22 cellular contexts compared by ENCODE assay signal in genomic region chr12:58576965-58577364, GRCh38.
DNase-seq lines count a peak whose midpoint lies in the region; ATAC-seq and TF ChIP-seq lines count a peak whose summit lies in the region.
"Had no signal": no experiment of that assay in that cellular context is flagged by ENCODE, and none has a peak within 500 bp of the region (broad histone marks: within the 10 kb centered on the region; RNA-seq: fewer than 3 reads in every experiment).

No MANE protein-coding gene starts in this region.

- no peak overlapping the region for H3K23ac ChIP-seq in IMR-90 (ENCODE audit: low read depth, low read length)

- H3K36me3 Mint-ChIP-seq in nephron (ENCODE audit: low read depth): no peaks in the 10 kb centered on the region
- H3K36me3 Mint-ChIP-seq: CD4-positive, CD25-positive, alpha-beta regulatory T cell; CD8-positive, alpha-beta memory T cell had no signal

- H2BK120ac ChIP-seq in IMR-90 (ENCODE audit: low read depth, low read length): peak overlapping the region; percentile 38; the same call in 1 of the 2 replicates

- no peak overlapping the region for H3K4me2 ChIP-seq in IMR-90 (ENCODE audit: low read depth, low read length)
- H3K4me2 ChIP-seq: BLaER1 had no signal

- H3K9me3 ChIP-seq in IMR-90 (ENCODE audit: control insufficient read depth, insufficient read depth, low read length) (no peaks in the 10 kb centered on the region), sigmoid colon (no peaks in the 10 kb centered on the region), ovary (no peaks in the 10 kb centered on the region)
- H3K9me3 ChIP-seq: BLaER1, HAP-1 had no signal

- POLR2A ChIA-PET in IMR-90 (lab: Charles Lee; ENCODE audit: unreplicated experiment): no interaction called here

- no peak for TF ChIP-seq EP300 in sigmoid colon (IDR thresholded peaks at IDR 0.05)
- no peak for TF ChIP-seq EP300 in ovary (IDR thresholded peaks at IDR 0.05)

- H3K18ac ChIP-seq in IMR-90 (ENCODE audit: low read depth, low read length): peak overlapping the region; percentile 27

- H3K4me1 ChIP-seq in IMR-90 (ENCODE audit: control insufficient read depth, insufficient read depth, low read length) (peaks cover 3% of the 10 kb centered on the region), sigmoid colon (peaks cover 0 to 13% (median 0%) of the 10 kb centered on the region in 4 donors), ovary (ENCODE audit: insufficient read depth) (peaks cover 1% of the 10 kb centered on the region)
- H3K4me1 ChIP-seq: BLaER1, HAP-1 had no signal

- DNase-seq in IMR-90: no peak
- DNase-seq in left kidney (ENCODE audit: low read depth, low spot score): peak; percentile 24
- DNase-seq in sigmoid colon: no peak
- no peak for DNase-seq in DMS79 treated with DMSO at 0.1 percent for 48 hours (lab: John Stamatoyannopoulos, UW)
- no peak for DNase-seq in COLO668 (lab: John Stamatoyannopoulos, UW; ENCODE audit: unreplicated experiment)
- DNase-seq in ovary: no peak
- DNase-seq: Calu3; CD4-positive, CD25-positive, alpha-beta regulatory T cell; CD8-positive, alpha-beta memory T cell; COR-L47; DMS53; DND-41; GOT3; HFFc6 had no signal

- 0 out of 2 replicates have a peak overlapping the region, but pooled peaks have one; percentile 1 for H2BK20ac ChIP-seq in IMR-90 (ENCODE audit: low read depth, low read length)

- H3K9ac ChIP-seq in IMR-90 (ENCODE audit: low read depth, low read length): no peak overlapping the region
- H3K9ac ChIP-seq: BLaER1 had no signal

- intact Hi-C loops in IMR-90 (cut with micrococcal nuclease) (no loop called here), sigmoid colon (cut with DNase I) (no loop called here), ovary (cut with DNase I) (no loop called here)

- H4K91ac ChIP-seq in IMR-90 (ENCODE audit: insufficient read depth, low read depth, low read length): 0 out of 2 replicates have a peak overlapping the region, but pooled peaks have one; percentile 16

- no peaks in the 10 kb centered on the region for H3K27me3 ChIP-seq in IMR-90 (ENCODE audit: control insufficient read depth, insufficient read depth, low read length)
- no peaks in the 10 kb centered on the region for H3K27me3 ChIP-seq in sigmoid colon
- no peaks in the 10 kb centered on the region for H3K27me3 ChIP-seq in ovary
- H3K27me3 ChIP-seq: BLaER1 had no signal

- WGBS in IMR-90 (ENCODE audit: extremely low coverage in 2 of 2, insufficient read length in 1 of 2), 2 experiments: no CpG with 5 or more reads among the region's 3 CpGs
- WGBS in sigmoid colon, 2 donors: 69 to 71% methylated on average over 3 of the region's 3 CpGs
- WGBS in ovary, 3 donors: 45 to 79% (median 64%) methylated on average over 3 of the region's 3 CpGs

- H3K14ac ChIP-seq in IMR-90 (replicated peaks; ENCODE audit: low read depth, low read length): no peak overlapping the region

- no peak overlapping the region for H3K56ac ChIP-seq in IMR-90 (ENCODE audit: extremely low read depth, insufficient read depth, low read length)

- H2AK5ac ChIP-seq in IMR-90 (ENCODE audit: low read depth, low read length): 0 out of 2 replicates have a peak overlapping the region, but pooled peaks have one; percentile 20

- in situ Hi-C loops in IMR-90 (cut with MboI; ENCODE audit: low sequenced_read_pairs): no loop called here

- 0 out of 3 replicates have a peak overlapping the region, but pooled peaks have one; percentile 43 for H2BK15ac ChIP-seq in IMR-90 (ENCODE audit: low read depth, low read length)

- H2AFZ ChIP-seq in IMR-90 (replicated peaks; ENCODE audit: low read length, poor library complexity): no peak overlapping the region

- peak overlapping the region; percentile 31 to 42 (median 40) for H3K27ac Mint-ChIP-seq in nephron
- H3K27ac Mint-ChIP-seq: B cell; CD4-positive, CD25-positive, alpha-beta regulatory T cell; CD8-positive, alpha-beta memory T cell; HFFc6 had no signal

- no peak overlapping the region for H3K4me3 Mint-ChIP-seq in nephron
- H3K4me3 Mint-ChIP-seq: B cell; CD4-positive, CD25-positive, alpha-beta regulatory T cell; CD8-positive, alpha-beta memory T cell; HFFc6 had no signal

- CTCF ChIA-PET in IMR-90 (lab: Yijun Ruan, JAX): no interaction called here

- dilution Hi-C loops in IMR-90 (cut with HindIII; ENCODE audit: low sequenced_read_pairs, unreplicated experiment): no loop called here

- no TSS peak for BruUV-seq in IMR-90 (replicated peaks; lab: Mats Ljungman, UMichigan)

- 0 out of 2 replicates have a peak, but pooled peaks cover 5% of the 10 kb centered on the region for H3K9me1 ChIP-seq in IMR-90 (ENCODE audit: insufficient read depth, low read length)

- no peak for TF ChIP-seq POLR2A in IMR-90 (IDR thresholded peaks at IDR 0.05; ENCODE audit: low read depth, low read length)
- no peak for TF ChIP-seq POLR2A in sigmoid colon (IDR thresholded peaks at IDR 0.05)
- no peak for TF ChIP-seq POLR2A in ovary (IDR thresholded peaks at IDR 0.05)

- no peak overlapping the region for H4K8ac ChIP-seq in IMR-90 (ENCODE audit: low read depth in 2 of 2, low read length in 2 of 2)

- H2BK5ac ChIP-seq in IMR-90 (ENCODE audit: low read depth, low read length, poor library complexity, severe bottlenecking): no peak overlapping the region

- no peak overlapping the region for H3K27ac ChIP-seq in IMR-90 (ENCODE audit: insufficient read depth, low read length)
- peak overlapping the region; percentile 11 to 56 (median 34) for H3K27ac ChIP-seq in sigmoid colon
- H3K27ac ChIP-seq in ovary: no peak overlapping the region
- H3K27ac ChIP-seq: 22Rv1, BLaER1, C4-2B had no signal

- peaks cover 25% of the 10 kb centered on the region for H3K4me1 Mint-ChIP-seq in nephron
- H3K4me1 Mint-ChIP-seq: B cell; CD4-positive, CD25-positive, alpha-beta regulatory T cell; CD8-positive, alpha-beta memory T cell had no signal

- H4K5ac ChIP-seq in IMR-90 (ENCODE audit: low read depth, low read length): peak overlapping the region; percentile 59; the same call in 1 of the 2 replicates

- no peak overlapping the region for H3K4me3 ChIP-seq in IMR-90 (ENCODE audit: insufficient read depth, low read depth, low read length)
- no peak overlapping the region for H3K4me3 ChIP-seq in sigmoid colon
- H3K4me3 ChIP-seq in ovary: no peak overlapping the region
- H3K4me3 ChIP-seq: BLaER1, GM12878, HAP-1 had no signal

- H3K79me1 ChIP-seq in IMR-90 (ENCODE audit: low read depth in 1 of 2, low read length in 2 of 2): no peaks in the 10 kb centered on the region

- H3K36me3 ChIP-seq in IMR-90 (ENCODE audit: control insufficient read depth, insufficient read depth, low read length) (no peaks in the 10 kb centered on the region), sigmoid colon (no peaks in the 10 kb centered on the region), ovary (no peaks in the 10 kb centered on the region)
- H3K36me3 ChIP-seq: BLaER1, HAP-1 had no signal

- no peaks in the 10 kb centered on the region for H3K9me3 Mint-ChIP-seq in nephron
- H3K9me3 Mint-ChIP-seq: HFFc6 had no signal

- no peak for TF ChIP-seq RAD21 in IMR-90 (IDR thresholded peaks at IDR 0.05; ENCODE audit: low read length)

- TF ChIP-seq CTCF in IMR-90 (conservative IDR thresholded peaks at IDR 0.05; ENCODE audit: low read depth, low read length) (no peak), nephron (IDR thresholded peaks at IDR 0.05; ENCODE audit: unreplicated experiment in 3 of 3) (no peak), sigmoid colon (IDR thresholded peaks at IDR 0.05) (no peak), ovary (IDR thresholded peaks at IDR 0.05) (no peak)

- H4K20me1 ChIP-seq in IMR-90 (ENCODE audit: insufficient read depth, low read length): no peaks in the 10 kb centered on the region
- H4K20me1 ChIP-seq: BLaER1 had no signal

- H3K27me3 Mint-ChIP-seq in nephron (ENCODE audit: low read depth): no peaks in the 10 kb centered on the region
- H3K27me3 Mint-ChIP-seq: B cell; CD4-positive, CD25-positive, alpha-beta regulatory T cell had no signal

- H3K4ac ChIP-seq in IMR-90 (ENCODE audit: low read depth, low read length): 0 out of 2 replicates have a peak overlapping the region, but pooled peaks have one; percentile 17

- no peak overlapping the region for H2AK9ac ChIP-seq in IMR-90 (replicated peaks; ENCODE audit: low read depth, low read length, poor library complexity)

- no peak for ATAC-seq in IMR-90 (ENCODE audit: low read depth)
- no peak for ATAC-seq in GM19397 (IDR thresholded peaks at IDR 0.05; ENCODE audit: unreplicated experiment)
- ATAC-seq: GM12878 had no signal

TF ChIP-seq in IMR-90, 13 proteins besides CTCF, POLR2A, EP300 and RAD21 (continues in another document):
- TF ChIP-seq RFX5 (IDR thresholded peaks at IDR 0.05; ENCODE audit: low read depth, low read length): no peak
- no peak for TF ChIP-seq MXI1 (IDR thresholded peaks at IDR 0.05; ENCODE audit: borderline replicate concordance, low read depth, low read length)
- no peak for TF ChIP-seq USF2 (IDR thresholded peaks at IDR 0.05; ENCODE audit: low read depth, low read length)
- TF ChIP-seq FOS (IDR thresholded peaks at IDR 0.05; ENCODE audit: low read depth, low read length): no peak
- no peak for TF ChIP-seq NFE2L2 (IDR thresholded peaks at IDR 0.05; ENCODE audit: low read depth, low read length)
- TF ChIP-seq ELK1 (IDR thresholded peaks at IDR 0.05; ENCODE audit: borderline replicate concordance, low read depth, low read length): no peak
- TF ChIP-seq CHD1 (IDR thresholded peaks at IDR 0.05; ENCODE audit: low read depth, low read length): no peak
- no peak for TF ChIP-seq BHLHE40 (IDR thresholded peaks at IDR 0.05; ENCODE audit: low read depth, low read length)
- no peak for TF ChIP-seq SMC3 (IDR thresholded peaks at IDR 0.05; ENCODE audit: low read depth, low read length)
- TF ChIP-seq CEBPB (IDR thresholded peaks at IDR 0.05; ENCODE audit: low read depth, low read length): no peak
- TF ChIP-seq MAFK (IDR thresholded peaks at IDR 0.05; ENCODE audit: low read depth, low read length): no peak
- no peak for TF ChIP-seq RCOR1 (IDR thresholded peaks at IDR 0.05; ENCODE audit: insufficient replicate concordance, low read length)

Comparison
In these comparisons a context has a peak if more than half of its experiments do, and no peak if none do; other contexts are left out.
1. H3K27ac ChIP-seq: peak in sigmoid colon (4 of 4); none in IMR-90 (single experiment) and ovary (0 of 2).